Comparison of ENCODE assay signal across 18 cellular contexts in the genomic region with DNA sequence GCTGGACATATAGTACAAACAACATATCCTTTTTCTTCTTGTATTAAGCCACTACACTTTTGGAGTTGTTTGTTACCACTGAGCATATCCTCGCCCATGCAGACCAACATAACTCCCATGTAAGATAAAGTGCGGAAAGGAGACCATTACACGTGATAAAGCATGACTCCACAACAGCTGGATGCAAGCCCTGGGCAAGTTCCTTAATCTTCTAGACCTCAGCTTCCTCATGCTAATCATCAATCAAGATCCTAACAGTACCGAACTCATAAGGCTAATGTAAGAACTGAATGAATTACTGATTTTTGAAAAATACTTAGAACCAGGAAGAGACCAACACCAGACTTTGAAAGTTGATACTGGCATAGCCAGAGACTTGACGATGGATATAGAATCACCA. TPM values are rescaled to one million over a fixed set of nuclear protein-coding genes. Genes with fewer than 3 reads are reported as not detected.
DNase-seq lines count a peak whose midpoint lies in the region; ATAC-seq lines count a peak whose summit lies in the region.
"Had no signal": no experiment of that assay in that cellular context is flagged by ENCODE, and none has a peak within 500 bp of the region (broad histone marks: within the 10 kb centered on the region; RNA-seq: fewer than 3 reads in every experiment).

No MANE protein-coding gene starts in this region.

- no peaks in the 10 kb centered on the region for H3K27me3 Mint-ChIP-seq in activated naive CD8-positive, alpha-beta T cell treated with anti-CD3 and anti-CD28 coated beads, Interleukin-2, amount 10 ng/mL, durations not matched to agents 7 days and 5 days
- H3K27me3 Mint-ChIP-seq in activated naive CD8-positive, alpha-beta T cell treated with anti-CD3 and anti-CD28 coated beads for 36 hours: no peaks in the 10 kb centered on the region
- H3K27me3 Mint-ChIP-seq in effector memory CD8-positive, alpha-beta T cell: no peaks in the 10 kb centered on the region
- H3K27me3 Mint-ChIP-seq: progenitor cell of endocrine pancreas had no signal

- H3K4me3 ChIP-seq in SJCRH30: no peak overlapping the region

- peaks cover 27% of the 10 kb centered on the region for H3K36me3 Mint-ChIP-seq in activated naive CD8-positive, alpha-beta T cell treated with anti-CD3 and anti-CD28 coated beads, Interleukin-2, amount 10 ng/mL, durations not matched to agents 7 days and 5 days
- H3K36me3 Mint-ChIP-seq in activated naive CD8-positive, alpha-beta T cell treated with anti-CD3 and anti-CD28 coated beads for 36 hours: peaks cover 21% of the 10 kb centered on the region
- H3K36me3 Mint-ChIP-seq in effector memory CD8-positive, alpha-beta T cell (ENCODE audit: insufficient read depth): peaks cover 73% of the 10 kb centered on the region
- H3K36me3 Mint-ChIP-seq in stimulated activated effector memory CD8-positive, alpha-beta T cell treated with anti-CD3 and anti-CD28 coated beads, Interleukin-12 subunit alpha, Interleukin-12 subunit beta, amount 100 ng/mL, for 72 hours: peaks cover 100% of the 10 kb centered on the region

- ATAC-seq in activated naive CD8-positive, alpha-beta T cell treated with anti-CD3 and anti-CD28 coated beads, Interleukin-2, amount 10 ng/mL, durations not matched to agents 7 days and 5 days (ENCODE audit: low read depth): no peak
- no peak for ATAC-seq in effector memory CD8-positive, alpha-beta T cell (replicated peaks)
- ATAC-seq in stimulated activated effector memory CD8-positive, alpha-beta T cell treated with anti-CD3 and anti-CD28 coated beads, Interleukin-12 subunit alpha, Interleukin-12 subunit beta, amount 100 ng/mL, for 72 hours: no peak
- ATAC-seq in GM18498 (IDR thresholded peaks at IDR 0.05; ENCODE audit: unreplicated experiment): no peak
- ATAC-seq: HCT116 had no signal

- no peaks in the 10 kb centered on the region for H3K27me3 ChIP-seq in SJCRH30

- H3K36me3 ChIP-seq in SJCRH30: peaks cover 56% of the 10 kb centered on the region

- peaks cover 16% of the 10 kb centered on the region for H3K4me1 Mint-ChIP-seq in activated naive CD8-positive, alpha-beta T cell treated with anti-CD3 and anti-CD28 coated beads, Interleukin-2, amount 10 ng/mL, durations not matched to agents 7 days and 5 days
- peaks cover 28% of the 10 kb centered on the region for H3K4me1 Mint-ChIP-seq in activated naive CD8-positive, alpha-beta T cell treated with anti-CD3 and anti-CD28 coated beads for 36 hours
- H3K4me1 Mint-ChIP-seq in effector memory CD8-positive, alpha-beta T cell (ENCODE audit: low read depth in 2 of 2): peaks cover 10 to 15% of the 10 kb centered on the region in 2 donors
- peaks cover 25% of the 10 kb centered on the region for H3K4me1 Mint-ChIP-seq in stimulated activated effector memory CD8-positive, alpha-beta T cell treated with anti-CD3 and anti-CD28 coated beads, Interleukin-12 subunit alpha, Interleukin-12 subunit beta, amount 100 ng/mL, for 72 hours

- H3K27ac Mint-ChIP-seq in activated naive CD8-positive, alpha-beta T cell treated with anti-CD3 and anti-CD28 coated beads, Interleukin-2, amount 10 ng/mL, durations not matched to agents 7 days and 5 days: peak overlapping the region; percentile 20
- H3K27ac Mint-ChIP-seq in activated naive CD8-positive, alpha-beta T cell treated with anti-CD3 and anti-CD28 coated beads for 36 hours: no peak overlapping the region
- peak overlapping the region; percentile 81 to 84 for H3K27ac Mint-ChIP-seq in effector memory CD8-positive, alpha-beta T cell
- H3K27ac Mint-ChIP-seq in stimulated activated effector memory CD8-positive, alpha-beta T cell treated with anti-CD3 and anti-CD28 coated beads, Interleukin-12 subunit alpha, Interleukin-12 subunit beta, amount 100 ng/mL, for 72 hours: peak overlapping the region; percentile 56
- H3K27ac Mint-ChIP-seq: progenitor cell of endocrine pancreas had no signal

- intact Hi-C loops in head of caudate nucleus (cut with DNase I): no loop called here

- H3K4me1 ChIP-seq in SJCRH30: peaks cover 4% of the 10 kb centered on the region

- H3K27ac ChIP-seq in SJCRH30: peak overlapping the region; percentile 27; the same call in 1 of the 2 replicates

- POLR2A ChIA-PET in activated naive CD8-positive, alpha-beta T cell treated with anti-CD3 and anti-CD28 coated beads, Interleukin-2, amount 10 ng/mL, durations not matched to agents 7 days and 5 days (lab: Charles Lee): no interaction called here

- no peak overlapping the region for H3K4me3 Mint-ChIP-seq in activated naive CD8-positive, alpha-beta T cell treated with anti-CD3 and anti-CD28 coated beads, Interleukin-2, amount 10 ng/mL, durations not matched to agents 7 days and 5 days
- no peak overlapping the region for H3K4me3 Mint-ChIP-seq in activated naive CD8-positive, alpha-beta T cell treated with anti-CD3 and anti-CD28 coated beads for 36 hours
- H3K4me3 Mint-ChIP-seq in effector memory CD8-positive, alpha-beta T cell: no peak overlapping the region
- H3K4me3 Mint-ChIP-seq in stimulated activated effector memory CD8-positive, alpha-beta T cell treated with anti-CD3 and anti-CD28 coated beads, Interleukin-12 subunit alpha, Interleukin-12 subunit beta, amount 100 ng/mL, for 72 hours: no peak overlapping the region

- DNase-seq in activated naive CD8-positive, alpha-beta T cell treated with anti-CD3 and anti-CD28 coated beads, Interleukin-2, amount 10 ng/mL, durations not matched to agents 7 days and 5 days: no peak
- no peak for DNase-seq in activated naive CD8-positive, alpha-beta T cell treated with anti-CD3 and anti-CD28 coated beads for 36 hours
- DNase-seq in SJCRH30 (peak in 1 of 2 experiments; percentile 30), head of caudate nucleus (no peak)
- no peak for DNase-seq in effector memory CD8-positive, alpha-beta T cell
- DNase-seq in stimulated activated effector memory CD8-positive, alpha-beta T cell treated with anti-CD3 and anti-CD28 coated beads, Interleukin-12 subunit alpha, Interleukin-12 subunit beta, amount 100 ng/mL, for 72 hours (ENCODE audit: low spot score in 2 of 2): no peak
- DNase-seq in activated CD8-positive, alpha-beta memory T cell treated with anti-CD3 and anti-CD28 coated beads, Interleukin-2, amount 50 U/mL, for 4 hours: no peak
- DNase-seq: DND-41; mammary epithelial cell; NCI-H2029 treated with DMSO at 0.1 percent for 48 hours; NK-92 treated with Interleukin-12 subunit alpha and Interleukin-12 subunit beta, amount 100 ng/mL, for 24 hours; stimulated activated CD4-positive, alpha-beta T cell treated with anti-CD3 and anti-CD28 coated beads, Interleukin-1b, Interleukin-23, amount 100 ng/mL, for 48 hours; stimulated activated naive CD4-positive, alpha-beta T cell; T-helper 2 cell had no signal

- no peaks in the 10 kb centered on the region for H3K9me3 ChIP-seq in SJCRH30 (replicated peaks)

- no peaks in the 10 kb centered on the region for H3K9me3 Mint-ChIP-seq in activated naive CD8-positive, alpha-beta T cell treated with anti-CD3 and anti-CD28 coated beads, Interleukin-2, amount 10 ng/mL, durations not matched to agents 7 days and 5 days
- no peaks in the 10 kb centered on the region for H3K9me3 Mint-ChIP-seq in activated naive CD8-positive, alpha-beta T cell treated with anti-CD3 and anti-CD28 coated beads for 36 hours
- H3K9me3 Mint-ChIP-seq in effector memory CD8-positive, alpha-beta T cell: no peaks in the 10 kb centered on the region
- H3K9me3 Mint-ChIP-seq in stimulated activated effector memory CD8-positive, alpha-beta T cell treated with anti-CD3 and anti-CD28 coated beads, Interleukin-12 subunit alpha, Interleukin-12 subunit beta, amount 100 ng/mL, for 72 hours: no peaks in the 10 kb centered on the region

RNA-seq across cellular contexts. Expression of a gene that starts 47.0 kb away (rescaled TPM):
- total RNA-seq in activated naive CD8-positive, alpha-beta T cell treated with anti-CD3 and anti-CD28 coated beads, Interleukin-2, amount 10 ng/mL, durations not matched to agents 7 days and 5 days: not detected
- not detected for total RNA-seq in activated naive CD8-positive, alpha-beta T cell treated with anti-CD3 and anti-CD28 coated beads for 36 hours
- not detected in 2 replicates for total RNA-seq in SJCRH30 (2014; rRNA removed; shearing (Covaris generic))
- total RNA-seq: activated CD8-positive, alpha-beta memory T cell treated with anti-CD3 and anti-CD28 coated beads for 36 hours; mammary epithelial cell had no signal
